1 cellular context compared by ENCODE assay signal in genomic region chr2:231900486-231900942, GRCh38.
TF ChIP-seq lines count a peak whose summit lies in the region.

No MANE protein-coding gene starts in this region.

TF ChIP-seq in WTC11, 78 proteins besides CTCF, POLR2A, EP300 and RAD21 (continued from another document):
- TF ChIP-seq SMAD3 (CRISPR knock-in tag; IDR thresholded peaks at IDR 0.05; ENCODE audit: borderline replicate concordance) (no peak), ZNF317 (CRISPR knock-in tag; IDR thresholded peaks at IDR 0.05; ENCODE audit: borderline replicate concordance, low read depth) (no peak), AFF4 (CRISPR knock-in tag; IDR thresholded peaks at IDR 0.05; ENCODE audit: borderline replicate concordance) (no peak), TCF7 (CRISPR knock-in tag; IDR thresholded peaks at IDR 0.05; ENCODE audit: low read depth) (no peak), CREM (CRISPR knock-in tag; IDR thresholded peaks at IDR 0.05) (no peak), NR2C2 (CRISPR knock-in tag; IDR thresholded peaks at IDR 0.05) (no peak), ZNF219 (CRISPR knock-in tag; IDR thresholded peaks at IDR 0.05; ENCODE audit: borderline replicate concordance) (no peak), ZNF423 (CRISPR knock-in tag; IDR thresholded peaks at IDR 0.05) (no peak), ZNF281 (CRISPR knock-in tag; IDR thresholded peaks at IDR 0.05) (no peak), FOXK1 (CRISPR knock-in tag; IDR thresholded peaks at IDR 0.05) (no peak), MXD4 (CRISPR knock-in tag; IDR thresholded peaks at IDR 0.05; ENCODE audit: borderline replicate concordance) (no peak), NR3C1 (CRISPR knock-in tag; conservative IDR thresholded peaks at IDR 0.05; ENCODE audit: low read depth) (no peak), NFATC4 (CRISPR knock-in tag; IDR thresholded peaks at IDR 0.05) (no peak), SP1 (CRISPR knock-in tag; conservative IDR thresholded peaks at IDR 0.05) (peak; percentile 48), SMAD4 (CRISPR knock-in tag; IDR thresholded peaks at IDR 0.05) (no peak), OVOL2 (CRISPR knock-in tag; IDR thresholded peaks at IDR 0.05; ENCODE audit: borderline replicate concordance) (no peak), PRRX2 (CRISPR knock-in tag; IDR thresholded peaks at IDR 0.05) (0 out of 2 replicates have a peak, but pooled peaks have one; percentile 36), TP53 (CRISPR knock-in tag; IDR thresholded peaks at IDR 0.05) (no peak), STAT6 (CRISPR knock-in tag; conservative IDR thresholded peaks at IDR 0.05; ENCODE audit: low read depth) (no peak), ZBTB21 (CRISPR knock-in tag; IDR thresholded peaks at IDR 0.05; ENCODE audit: borderline replicate concordance) (no peak), NFYB (CRISPR knock-in tag; conservative IDR thresholded peaks at IDR 0.05; ENCODE audit: low read depth) (no peak), RORB (CRISPR knock-in tag; IDR thresholded peaks at IDR 0.05) (no peak), ETV6 (CRISPR knock-in tag; IDR thresholded peaks at IDR 0.05) (no peak)
- TF ChIP-seq, protein P1, sequence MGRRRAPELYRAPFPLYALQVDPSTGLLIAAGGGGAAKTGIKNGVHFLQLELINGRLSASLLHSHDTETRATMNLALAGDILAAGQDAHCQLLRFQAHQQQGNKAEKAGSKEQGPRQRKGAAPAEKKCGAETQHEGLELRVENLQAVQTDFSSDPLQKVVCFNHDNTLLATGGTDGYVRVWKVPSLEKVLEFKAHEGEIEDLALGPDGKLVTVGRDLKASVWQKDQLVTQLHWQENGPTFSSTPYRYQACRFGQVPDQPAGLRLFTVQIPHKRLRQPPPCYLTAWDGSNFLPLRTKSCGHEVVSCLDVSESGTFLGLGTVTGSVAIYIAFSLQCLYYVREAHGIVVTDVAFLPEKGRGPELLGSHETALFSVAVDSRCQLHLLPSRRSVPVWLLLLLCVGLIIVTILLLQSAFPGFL (CRISPR knock-in tag; IDR thresholded peaks at IDR 0.05; ENCODE audit: borderline replicate concordance): no peak
- TF ChIP-seq, protein P2, sequence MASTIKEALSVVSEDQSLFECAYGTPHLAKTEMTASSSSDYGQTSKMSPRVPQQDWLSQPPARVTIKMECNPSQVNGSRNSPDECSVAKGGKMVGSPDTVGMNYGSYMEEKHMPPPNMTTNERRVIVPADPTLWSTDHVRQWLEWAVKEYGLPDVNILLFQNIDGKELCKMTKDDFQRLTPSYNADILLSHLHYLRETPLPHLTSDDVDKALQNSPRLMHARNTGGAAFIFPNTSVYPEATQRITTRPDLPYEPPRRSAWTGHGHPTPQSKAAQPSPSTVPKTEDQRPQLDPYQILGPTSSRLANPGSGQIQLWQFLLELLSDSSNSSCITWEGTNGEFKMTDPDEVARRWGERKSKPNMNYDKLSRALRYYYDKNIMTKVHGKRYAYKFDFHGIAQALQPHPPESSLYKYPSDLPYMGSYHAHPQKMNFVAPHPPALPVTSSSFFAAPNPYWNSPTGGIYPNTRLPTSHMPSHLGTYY (CRISPR knock-in tag; IDR thresholded peaks at IDR 0.05): peak; percentile 79
- TF ChIP-seq, protein P3, sequence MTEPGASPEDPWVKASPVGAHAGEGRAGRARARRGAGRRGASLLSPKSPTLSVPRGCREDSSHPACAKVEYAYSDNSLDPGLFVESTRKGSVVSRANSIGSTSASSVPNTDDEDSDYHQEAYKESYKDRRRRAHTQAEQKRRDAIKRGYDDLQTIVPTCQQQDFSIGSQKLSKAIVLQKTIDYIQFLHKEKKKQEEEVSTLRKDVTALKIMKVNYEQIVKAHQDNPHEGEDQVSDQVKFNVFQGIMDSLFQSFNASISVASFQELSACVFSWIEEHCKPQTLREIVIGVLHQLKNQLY (CRISPR knock-in tag; IDR thresholded peaks at IDR 0.05): no peak
- TF ChIP-seq, protein P4, sequence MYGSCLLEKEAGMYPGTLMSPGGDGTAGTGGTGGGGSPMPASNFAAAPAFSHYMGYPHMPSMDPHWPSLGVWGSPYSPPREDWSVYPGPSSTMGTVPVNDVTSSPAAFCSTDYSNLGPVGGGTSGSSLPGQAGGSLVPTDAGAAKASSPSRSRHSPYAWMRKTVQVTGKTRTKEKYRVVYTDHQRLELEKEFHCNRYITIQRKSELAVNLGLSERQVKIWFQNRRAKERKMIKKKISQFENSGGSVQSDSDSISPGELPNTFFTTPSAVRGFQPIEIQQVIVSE (CRISPR knock-in tag; IDR thresholded peaks at IDR 0.05; ENCODE audit: borderline replicate concordance): no peak
- TF ChIP-seq, protein P5, sequence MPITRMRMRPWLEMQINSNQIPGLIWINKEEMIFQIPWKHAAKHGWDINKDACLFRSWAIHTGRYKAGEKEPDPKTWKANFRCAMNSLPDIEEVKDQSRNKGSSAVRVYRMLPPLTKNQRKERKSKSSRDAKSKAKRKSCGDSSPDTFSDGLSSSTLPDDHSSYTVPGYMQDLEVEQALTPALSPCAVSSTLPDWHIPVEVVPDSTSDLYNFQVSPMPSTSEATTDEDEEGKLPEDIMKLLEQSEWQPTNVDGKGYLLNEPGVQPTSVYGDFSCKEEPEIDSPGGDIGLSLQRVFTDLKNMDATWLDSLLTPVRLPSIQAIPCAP (CRISPR knock-in tag; IDR thresholded peaks at IDR 0.05): no peak
